In the genomic region with DNA sequence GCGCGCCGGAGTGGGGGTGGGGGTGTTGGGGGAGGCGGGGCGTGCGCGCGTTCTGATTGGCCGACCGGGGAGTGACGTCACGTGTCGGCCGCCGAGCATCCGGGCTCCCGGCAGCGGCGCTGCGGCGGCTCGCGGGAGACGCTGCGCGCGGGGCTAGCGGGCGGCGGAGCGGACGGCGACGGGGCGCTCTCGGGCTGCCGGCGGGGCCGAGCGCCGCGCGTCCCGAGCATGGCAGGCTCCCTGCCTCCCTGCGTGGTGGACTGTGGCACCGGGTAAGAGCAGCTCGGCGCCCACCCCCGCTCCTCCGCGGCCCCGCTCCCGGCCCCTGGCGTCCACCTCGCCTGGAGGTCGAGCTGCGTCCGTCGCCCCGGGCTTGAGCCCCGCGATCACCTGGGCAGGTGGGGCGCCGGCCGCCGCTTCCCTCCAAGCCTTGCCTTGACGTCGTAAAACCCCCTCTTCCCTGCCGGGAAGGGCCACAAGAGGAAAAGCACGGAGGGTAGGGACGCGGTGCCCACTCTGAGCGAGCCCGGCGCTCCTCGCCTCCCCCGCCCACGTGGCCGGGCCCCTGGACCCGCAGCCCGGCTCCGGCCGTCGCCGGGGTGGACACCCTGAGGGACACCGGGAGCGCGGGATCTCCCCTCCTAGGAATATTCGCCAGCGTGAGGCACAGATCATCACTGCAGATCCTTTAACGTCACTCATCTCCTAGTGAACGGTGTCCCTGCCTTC, we compare ENCODE assay signal across 8 cellular contexts. TPM values are rescaled to one million over a fixed set of nuclear protein-coding genes. Genes with fewer than 3 reads are reported as not detected.
DNase-seq lines count a peak whose midpoint lies in the region; ATAC-seq and TF ChIP-seq lines count a peak whose summit lies in the region.

A gene (plus strand): TSS at position 98 of the 729 bp plus-strand sequence. CDS start 131 bp downstream, at position 229.

- TF ChIP-seq POLR2A in testis (IDR thresholded peaks at IDR 0.05), result no peak

- no peaks in the 10 kb centered on the region for H3K9me3 Mint-ChIP-seq in activated naive CD4-positive, alpha-beta T cell treated with anti-CD3 and anti-CD28 coated beads, Interleukin-2, amount 50 U/mL, for 72 hours
- H3K9me3 Mint-ChIP-seq in glutamatergic neuron (ENCODE audit: unreplicated experiment) (peaks cover 5% of the 10 kb centered on the region), osteocyte (ENCODE audit: unreplicated experiment) (no peaks in the 10 kb centered on the region)

- intact Hi-C loops in testis (cut with DNase I; ENCODE audit: low total_unique reads), result no loop called here

- peak within 1 kb of the TSS; percentile 95 for H3K9ac ChIP-seq in SK-N-MC (ENCODE audit: insufficient read length)

- H3K9me3 ChIP-seq in SK-N-MC (ENCODE audit: low read depth, low read length) (no peaks in the 10 kb centered on the region), testis (no peaks in the 10 kb centered on the region)

- no peaks in the 10 kb centered on the region for H3K27me3 ChIP-seq in testis

- H3K36me3 ChIP-seq in SK-N-MC (ENCODE audit: insufficient read depth, low read length) (no peaks in the 10 kb centered on the region), testis (ENCODE audit: low read depth, missing control alignments) (no peaks in the 10 kb centered on the region)

- peak within 1 kb of the TSS; percentile 96 for H3K27ac Mint-ChIP-seq in activated naive CD4-positive, alpha-beta T cell treated with anti-CD3 and anti-CD28 coated beads, Interleukin-2, amount 50 U/mL, for 72 hours
- H3K27ac Mint-ChIP-seq in glutamatergic neuron (ENCODE audit: unreplicated experiment) (peak within 1 kb of the TSS; percentile 88), osteocyte (ENCODE audit: unreplicated experiment) (peak within 1 kb of the TSS; percentile 91)

- no peaks in the 10 kb centered on the region for H3K27me3 Mint-ChIP-seq in glutamatergic neuron (ENCODE audit: unreplicated experiment)
- H3K27me3 Mint-ChIP-seq in osteocyte (ENCODE audit: unreplicated experiment), result no peaks in the 10 kb centered on the region

- DNase-seq in ELF-1 (ENCODE audit: low read depth, low spot score) (peak; percentile 81), SK-N-MC (ENCODE audit: low read depth, low spot score) (no peak), glutamatergic neuron (peak; percentile 94), osteocyte (ENCODE audit: extremely low spot score, unreplicated experiment) (peak; percentile 96), testis (peak; percentile 88)
- DNase-seq in activated naive CD4-positive, alpha-beta T cell treated with anti-CD3 and anti-CD28 coated beads, Interleukin-2, amount 50 U/mL, for 72 hours (ENCODE audit: low spot score in 2 of 2), result peak; percentile 90

- TF ChIP-seq CTCF in glutamatergic neuron (IDR thresholded peaks at IDR 0.05; ENCODE audit: partially characterized antibody, unreplicated experiment) (no peak), osteocyte (IDR thresholded peaks at IDR 0.05) (no peak), testis (IDR thresholded peaks at IDR 0.05) (peak in 1 of 3 experiments; percentile 4)

- H3K4me3 Mint-ChIP-seq in glutamatergic neuron (ENCODE audit: unreplicated experiment), result peak within 1 kb of the TSS; percentile 93
- H3K4me3 Mint-ChIP-seq in osteocyte (ENCODE audit: unreplicated experiment), result peak within 1 kb of the TSS; percentile 90

- 0% methylated on average over 25 to 75 of the region's 92 CpGs for whole genome bisulfite sequencing in testis, 2 donors

- peak; percentile 78 for ATAC-seq in GM21529 (IDR thresholded peaks at IDR 0.05; ENCODE audit: unreplicated experiment)
- ATAC-seq in activated naive CD4-positive, alpha-beta T cell treated with anti-CD3 and anti-CD28 coated beads, Interleukin-2, amount 50 U/mL, for 72 hours, result peak; percentile 78 to 93

- H3K4me3 ChIP-seq in SK-N-MC (peak within 1 kb of the TSS; percentile 90), testis (peak within 1 kb of the TSS; percentile 98)

- TF ChIP-seq RAD21 in Ishikawa (IDR thresholded peaks at IDR 0.05; ENCODE audit: low read depth), result no peak

- peaks cover 11% of the 10 kb centered on the region for H3K4me1 Mint-ChIP-seq in glutamatergic neuron (ENCODE audit: low read depth, unreplicated experiment)
- H3K4me1 Mint-ChIP-seq in osteocyte (ENCODE audit: unreplicated experiment), result peaks cover 17% of the 10 kb centered on the region

- TF ChIP-seq EP300 in Ishikawa (IDR thresholded peaks at IDR 0.05; ENCODE audit: borderline replicate concordance), result no peak

- peaks cover 10% of the 10 kb centered on the region for H3K4me1 ChIP-seq in testis

- peaks cover 7 to 11% of the 10 kb centered on the region in 2 donors for H3K36me3 Mint-ChIP-seq in activated naive CD4-positive, alpha-beta T cell treated with anti-CD3 and anti-CD28 coated beads, Interleukin-2, amount 50 U/mL, for 72 hours
- H3K36me3 Mint-ChIP-seq in glutamatergic neuron (ENCODE audit: unreplicated experiment) (no peaks in the 10 kb centered on the region), osteocyte (ENCODE audit: unreplicated experiment) (no peaks in the 10 kb centered on the region)

- H3K27ac ChIP-seq in SK-N-MC (0 out of 2 replicates have a peak within 1 kb of the TSS, but pooled peaks have one; percentile 46), testis (peak within 1 kb of the TSS; percentile 88 to 95)

TF ChIP-seq in Ishikawa, 13 proteins besides CTCF, POLR2A, EP300 and RAD21:
- TF ChIP-seq ZBTB7A (IDR thresholded peaks at IDR 0.05; ENCODE audit: low read depth) (no peak), CREB1 (IDR thresholded peaks at IDR 0.05; ENCODE audit: low read depth) (peak; percentile 36; the same call in 1 of the 2 replicates), TAF1 (IDR thresholded peaks at IDR 0.05; ENCODE audit: low read depth) (peak; percentile 74; the same call in 1 of the 2 replicates), NFIC (IDR thresholded peaks at IDR 0.05) (no peak), EGR1 (IDR thresholded peaks at IDR 0.05) (0 out of 2 replicates have a peak, but pooled peaks have one; percentile 4)
- TF ChIP-seq, protein P1, sequence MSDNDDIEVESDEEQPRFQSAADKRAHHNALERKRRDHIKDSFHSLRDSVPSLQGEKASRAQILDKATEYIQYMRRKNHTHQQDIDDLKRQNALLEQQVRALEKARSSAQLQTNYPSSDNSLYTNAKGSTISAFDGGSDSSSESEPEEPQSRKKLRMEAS (IDR thresholded peaks at IDR 0.05), result peak; percentile 92
- TF ChIP-seq, protein P2, sequence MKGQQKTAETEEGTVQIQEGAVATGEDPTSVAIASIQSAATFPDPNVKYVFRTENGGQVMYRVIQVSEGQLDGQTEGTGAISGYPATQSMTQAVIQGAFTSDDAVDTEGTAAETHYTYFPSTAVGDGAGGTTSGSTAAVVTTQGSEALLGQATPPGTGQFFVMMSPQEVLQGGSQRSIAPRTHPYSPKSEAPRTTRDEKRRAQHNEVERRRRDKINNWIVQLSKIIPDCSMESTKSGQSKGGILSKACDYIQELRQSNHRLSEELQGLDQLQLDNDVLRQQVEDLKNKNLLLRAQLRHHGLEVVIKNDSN (IDR thresholded peaks at IDR 0.05), result peak; percentile 69

RNA-seq across cellular contexts. Expression of the gene that starts here (rescaled TPM):
- 10 to 100 TPM in 1 of 2 donors, 1 to 10 TPM in 1; 7.9 to 12.7 TPM for total RNA-seq in activated naive CD4-positive, alpha-beta T cell treated with anti-CD3 and anti-CD28 coated beads, Interleukin-2, amount 50 U/mL, for 72 hours
- total RNA-seq in glutamatergic neuron (ENCODE audit: unreplicated experiment), result 10.4 TPM
- total RNA-seq in osteocyte, result 10.4 and 12.8 TPM in 2 replicates
- 10 to 100 TPM; 20.6 to 30.2 TPM for total RNA-seq in testis
- polyA plus RNA-seq in testis (ENCODE audit: insufficient read depth, low read depth, low replicate concordance), result 25.7 TPM
